Comparison of ENCODE assay signal across 1 cellular context in genomic region chr1:184163674-184164470, GRCh38.
TF ChIP-seq lines count a peak whose summit lies in the region.

No MANE protein-coding gene starts in this region.

TF ChIP-seq in GM12878, 131 proteins besides CTCF, POLR2A, EP300 and RAD21 (continued from another document):
- peak; percentile 63; the same call in 1 of the 2 replicates for TF ChIP-seq HSF1 (IDR thresholded peaks at IDR 0.05; ENCODE audit: low read depth, low read length)
